Comparison of ENCODE assay signal across 11 cellular contexts in the genomic region with DNA sequence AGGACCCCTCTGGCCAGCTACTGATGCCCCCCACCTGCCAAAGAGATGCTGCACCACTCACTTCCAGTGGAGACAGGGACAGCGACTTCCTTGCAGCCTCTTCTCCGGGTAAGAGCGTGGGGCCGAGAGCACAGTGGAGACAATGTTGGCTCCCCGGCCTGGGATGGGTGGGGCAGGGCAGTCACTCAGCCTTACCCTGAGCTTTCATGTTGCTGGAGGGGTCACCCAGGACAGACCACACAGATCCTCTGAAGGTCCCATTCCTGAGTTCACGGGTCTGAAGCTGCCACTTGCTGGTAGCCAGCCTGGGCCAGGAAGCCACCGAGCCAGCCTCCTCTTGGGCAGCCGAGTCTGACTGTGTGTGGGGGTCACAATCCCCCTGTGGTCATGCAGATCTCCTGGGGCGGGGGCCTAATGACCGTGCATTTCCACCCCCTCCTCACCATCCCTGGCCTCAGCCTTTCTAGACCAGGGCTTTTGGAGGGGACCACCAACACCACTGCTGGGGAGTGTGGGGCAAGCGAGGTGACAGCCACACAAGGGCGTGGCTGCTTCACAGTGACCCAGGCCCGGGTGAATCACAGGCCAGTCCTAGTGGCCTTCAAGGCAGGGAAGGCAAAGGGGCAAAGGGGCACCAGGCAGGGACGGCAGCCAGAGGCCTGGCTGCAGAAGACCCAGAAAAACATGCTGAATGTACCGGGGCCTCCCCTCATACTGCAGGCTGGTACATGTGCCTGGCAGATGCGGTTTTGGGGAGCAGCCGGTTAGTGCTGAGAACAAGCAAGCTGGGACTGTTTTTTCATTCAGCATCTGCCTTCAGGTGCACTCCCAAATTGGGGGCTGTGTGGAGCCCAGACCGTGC. TPM values are rescaled to one million over a fixed set of nuclear protein-coding genes. Genes with fewer than 3 reads are reported as not detected.
DNase-seq lines count a peak whose midpoint lies in the region; TF ChIP-seq lines count a peak whose summit lies in the region.
"Had no signal": no experiment of that assay in that cellular context is flagged by ENCODE, and none has a peak within 500 bp of the region (broad histone marks: within the 10 kb centered on the region; RNA-seq: fewer than 3 reads in every experiment).

No MANE protein-coding gene starts in this region.

- H3K4me3 ChIP-seq in fibroblast of lung (replicated peaks in 1 of 4; ENCODE audit: control extremely low read depth in 1 of 4, insufficient read depth in 1 of 4, low read depth in 3 of 4, low read length in 4 of 4) (no peak overlapping the region), osteoblast (ENCODE audit: insufficient read depth, low read length) (no peak overlapping the region), uterus (no peak overlapping the region)

- CTCF ChIA-PET in activated naive CD4-positive, alpha-beta T cell treated with anti-CD3 and anti-CD28 coated beads, Interleukin-2, amount 10 ng/mL, durations not matched to agents 7 days and 5 days (lab: Charles Lee): interaction anchor here (0.8 to 10.5 kb wide), 14 partner anchors 9 to 162 kb away, joined by 3 to 123 read pairs (median 4); partner anchors contain the start of genes DNAAF1, HSDL1, MBTPS1 and SLC38A8
- CTCF ChIA-PET in Calu3 (lab: Charles Lee): interaction anchor here (1.0 to 2.2 kb wide), 3 partner anchors 11 to 92 kb away, joined by 5 to 9 read pairs (median 6); partner anchors contain the start of gene TAF1C

- no peak for DNase-seq in activated naive CD4-positive, alpha-beta T cell treated with anti-CD3 and anti-CD28 coated beads, Interleukin-2, amount 10 ng/mL, durations not matched to agents 7 days and 5 days
- DNase-seq in activated naive CD4-positive, alpha-beta T cell treated with Interleukin-2 at 50 U/mL for 16 hours: no peak
- no peak for DNase-seq in fibroblast of lung (ENCODE audit: low read depth in 2 of 2)
- peak; percentile 49 for DNase-seq in osteoblast (ENCODE audit: insufficient read length, low spot score, missing footprints)
- no peak for DNase-seq in uterus
- DNase-seq in NCI-H526 treated with DMSO at 0.1 percent for 48 hours (lab: John Stamatoyannopoulos, UW): no peak
- DNase-seq in activated CD4-positive, alpha-beta T cell treated with anti-CD3 and anti-CD28 coated beads for 4 hours: no peak
- DNase-seq in Calu3: no peak
- DNase-seq: activated naive CD8-positive, alpha-beta T cell treated with anti-CD3 and anti-CD28 coated beads for 36 hours; NCI-H146 had no signal

- TF ChIP-seq CTCF in fibroblast of lung (conservative IDR thresholded peaks at IDR 0.05 in 1 of 2, IDR thresholded peaks at IDR 0.05 in 1 of 2; ENCODE audit: low read depth in 1 of 2, low read length in 2 of 2) (no peak), osteoblast (IDR thresholded peaks at IDR 0.05; ENCODE audit: extremely low read depth, low read depth, low read length) (no peak), uterus (IDR thresholded peaks at IDR 0.05) (no peak), Calu3 (IDR thresholded peaks at IDR 0.05; ENCODE audit: unreplicated experiment) (no peak)

- no peak overlapping the region for H3K4me3 Mint-ChIP-seq in activated naive CD4-positive, alpha-beta T cell treated with anti-CD3 and anti-CD28 coated beads, Interleukin-2, amount 10 ng/mL, durations not matched to agents 7 days and 5 days
- no peak overlapping the region for H3K4me3 Mint-ChIP-seq in Calu3 (ENCODE audit: low read depth, unreplicated experiment)
- H3K4me3 Mint-ChIP-seq: activated naive CD8-positive, alpha-beta T cell treated with anti-CD3 and anti-CD28 coated beads for 36 hours had no signal

- no peaks in the 10 kb centered on the region for H3K4me1 Mint-ChIP-seq in activated naive CD4-positive, alpha-beta T cell treated with anti-CD3 and anti-CD28 coated beads, Interleukin-2, amount 10 ng/mL, durations not matched to agents 7 days and 5 days
- peaks cover 9% of the 10 kb centered on the region for H3K4me1 Mint-ChIP-seq in Calu3 (ENCODE audit: low read depth, unreplicated experiment)

- peak overlapping the region; percentile 24 for H3K27ac Mint-ChIP-seq in activated naive CD4-positive, alpha-beta T cell treated with anti-CD3 and anti-CD28 coated beads, Interleukin-2, amount 10 ng/mL, durations not matched to agents 7 days and 5 days
- no peak overlapping the region for H3K27ac Mint-ChIP-seq in Calu3 (ENCODE audit: unreplicated experiment)

- H3K36me3 ChIP-seq in fibroblast of lung (ENCODE audit: control insufficient read depth, insufficient read depth, low read length) (peaks cover 15% of the 10 kb centered on the region), osteoblast (ENCODE audit: insufficient read depth, low read length) (peaks cover 12% of the 10 kb centered on the region), uterus (no peaks in the 10 kb centered on the region)

- H3K27me3 ChIP-seq in fibroblast of lung (ENCODE audit: control insufficient read depth, insufficient read depth, low read length) (no peaks in the 10 kb centered on the region), osteoblast (ENCODE audit: insufficient read depth, low read length) (no peaks in the 10 kb centered on the region), uterus (no peaks in the 10 kb centered on the region)

- no peaks in the 10 kb centered on the region for H3K9me3 Mint-ChIP-seq in activated naive CD4-positive, alpha-beta T cell treated with anti-CD3 and anti-CD28 coated beads, Interleukin-2, amount 10 ng/mL, durations not matched to agents 7 days and 5 days
- no peaks in the 10 kb centered on the region for H3K9me3 Mint-ChIP-seq in Calu3 (ENCODE audit: low read depth, unreplicated experiment)
- H3K9me3 Mint-ChIP-seq: activated naive CD8-positive, alpha-beta T cell treated with anti-CD3 and anti-CD28 coated beads for 36 hours had no signal

- H3K36me3 Mint-ChIP-seq in activated naive CD4-positive, alpha-beta T cell treated with anti-CD3 and anti-CD28 coated beads, Interleukin-2, amount 10 ng/mL, durations not matched to agents 7 days and 5 days: peaks cover 4% of the 10 kb centered on the region
- H3K36me3 Mint-ChIP-seq in Calu3 (ENCODE audit: insufficient read depth, unreplicated experiment): peaks cover 30% of the 10 kb centered on the region
- H3K36me3 Mint-ChIP-seq: activated naive CD8-positive, alpha-beta T cell treated with anti-CD3 and anti-CD28 coated beads for 36 hours had no signal

- no peaks in the 10 kb centered on the region for H3K9me3 ChIP-seq in fibroblast of lung (ENCODE audit: control insufficient read depth, insufficient read depth, low read depth, low read length)
- H3K9me3 ChIP-seq in osteoblast (ENCODE audit: low read depth, low read length): no peaks in the 10 kb centered on the region
- no peaks in the 10 kb centered on the region for H3K9me3 ChIP-seq in uterus

- H3K4me1 ChIP-seq in fibroblast of lung (ENCODE audit: control insufficient read depth, extremely low read depth, insufficient read depth, low read length) (peaks cover 27% of the 10 kb centered on the region), osteoblast (ENCODE audit: insufficient read depth, low read length) (peaks cover 23% of the 10 kb centered on the region), uterus (peaks cover 0 to 15% of the 10 kb centered on the region in 2 donors)

- H3K27ac ChIP-seq in fibroblast of lung (ENCODE audit: insufficient read depth, low read length) (peak overlapping the region; percentile 61), osteoblast (ENCODE audit: low read depth, low read length) (peak overlapping the region; percentile 48), uterus (peak overlapping the region; percentile 78 to 89)

- H3K27me3 Mint-ChIP-seq in activated naive CD4-positive, alpha-beta T cell treated with anti-CD3 and anti-CD28 coated beads, Interleukin-2, amount 10 ng/mL, durations not matched to agents 7 days and 5 days: peaks cover 12% of the 10 kb centered on the region
- no peaks in the 10 kb centered on the region for H3K27me3 Mint-ChIP-seq in Calu3 (ENCODE audit: unreplicated experiment)
- H3K27me3 Mint-ChIP-seq: activated naive CD8-positive, alpha-beta T cell treated with anti-CD3 and anti-CD28 coated beads for 36 hours had no signal

- H4K20me1 ChIP-seq in fibroblast of lung (ENCODE audit: control insufficient read depth, extremely low read depth, insufficient read depth, low read length) (no peaks in the 10 kb centered on the region), osteoblast (ENCODE audit: insufficient read depth, low read length) (peaks cover 9% of the 10 kb centered on the region)

- H3K4me2 ChIP-seq in fibroblast of lung (ENCODE audit: extremely low read depth, insufficient read depth, low read length) (peak overlapping the region; percentile 82), osteoblast (ENCODE audit: insufficient read depth, low read length) (peak overlapping the region; percentile 45)

- intact Hi-C loops in uterus (cut with DNase I; ENCODE audit: low total_unique reads): no loop called here
- intact Hi-C loops in Calu3 (cut with micrococcal nuclease; ENCODE audit: unreplicated experiment): loop anchor here (10.0 kb wide), 1 partner anchor 222 kb away; the partner anchor contains the start of gene OSGIN1

- no TSS peak for BruUV-seq in Calu3 (replicated peaks; lab: Mats Ljungman, UMichigan)

- H2AFZ ChIP-seq in fibroblast of lung (ENCODE audit: low read length) (no peak overlapping the region), osteoblast (ENCODE audit: low read length) (no peak overlapping the region)

- H3K79me2 ChIP-seq in fibroblast of lung (ENCODE audit: control insufficient read depth, insufficient read depth, low read length) (no peaks in the 10 kb centered on the region), osteoblast (ENCODE audit: insufficient read depth, low read length) (no peaks in the 10 kb centered on the region)

- TF ChIP-seq POLR2A in uterus (IDR thresholded peaks at IDR 0.05): no peak

- H3K9ac ChIP-seq in fibroblast of lung (ENCODE audit: insufficient read depth, low read length): no peak overlapping the region

RNA-seq across cellular contexts. Expression of gene TAF1C, which starts 10.4 kb away (rescaled TPM):
- total RNA-seq in fibroblast of lung (9.8 and 12.9 TPM in 2 replicates), osteoblast (19.5 and 20.6 TPM in 2 replicates), uterus (100 to 1,000 TPM in 2 of 4 donors, 10 to 100 TPM in 2; 36.7 to 210 (median 76.3) TPM), Calu3 (2022) (77.4 and 78.5 TPM in 2 replicates)
- polyA plus RNA-seq in fibroblast of lung: 9.3 and 15.9 TPM in 2 replicates
- 15.1 and 18.8 TPM in 2 replicates for polyA plus RNA-seq in fibroblast of lung (2012)
- polyA minus RNA-seq in fibroblast of lung (ENCODE audit: low replicate concordance): 14.1 and 20.1 TPM in 2 replicates

RNA-seq across cellular contexts. Expression of gene ADAD2, which starts 14.5 kb away (rescaled TPM):
- total RNA-seq in fibroblast of lung: not detected in 2 replicates
- not detected in 2 replicates for polyA plus RNA-seq in fibroblast of lung
- not detected in 2 replicates for polyA plus RNA-seq in fibroblast of lung (2012)
- not detected in 2 replicates for polyA minus RNA-seq in fibroblast of lung (ENCODE audit: low replicate concordance)
- total RNA-seq in osteoblast: under 0.01 TPM in 1 of 2 replicates, not detected in the other
- 1 to 10 TPM in 1 of 4 donors, under 1 TPM in 2, not detected in 1; 0.21 to 1.0 (median 0.88) TPM for total RNA-seq in uterus
- total RNA-seq in Calu3 (2022): not detected in 2 replicates
- total RNA-seq: mesenteric fat pad had no signal

RNA-seq across cellular contexts. Expression of gene DNAAF1, which starts 31.3 kb away (rescaled TPM):
- total RNA-seq in fibroblast of lung: not detected in 2 replicates
- polyA plus RNA-seq in fibroblast of lung: not detected in 2 replicates
- 0.05 TPM in 1 of 2 replicates, not detected in the other for polyA plus RNA-seq in fibroblast of lung (2012)
- polyA minus RNA-seq in fibroblast of lung (ENCODE audit: low replicate concordance): not detected in 2 replicates
- total RNA-seq in osteoblast: 0.29 and 0.36 TPM in 2 replicates
- 1 to 10 TPM in 3 of 4 donors, under 1 TPM in 1; 0.77 to 8.2 (median 2.7) TPM for total RNA-seq in uterus
- 0.32 TPM in 1 of 2 replicates, not detected in the other for total RNA-seq in Calu3 (2022)
- total RNA-seq: mesenteric fat pad had no signal

RNA-seq across cellular contexts. Expression of gene HSDL1, which starts 31.4 kb away (rescaled TPM):
- total RNA-seq in fibroblast of lung: 21.8 and 24.8 TPM in 2 replicates
- polyA plus RNA-seq in fibroblast of lung: 18.3 and 23.6 TPM in 2 replicates
- 10.5 and 12.6 TPM in 2 replicates for polyA plus RNA-seq in fibroblast of lung (2012)
- 6.0 and 10.2 TPM in 2 replicates for polyA minus RNA-seq in fibroblast of lung (ENCODE audit: low replicate concordance)
- total RNA-seq in osteoblast: 18.1 and 18.9 TPM in 2 replicates
- 10 to 100 TPM; 10.5 to 46.4 (median 22.3) TPM for total RNA-seq in uterus
- total RNA-seq in Calu3 (2022): 20.8 and 23.0 TPM in 2 replicates

RNA-seq across cellular contexts. Expression of gene MBTPS1, which starts 59.7 kb away (rescaled TPM):
- total RNA-seq in fibroblast of lung (96.0 and 109 TPM in 2 replicates), osteoblast (114 and 133 TPM in 2 replicates), uterus (100 to 1,000 TPM in 3 of 4 donors, 10 to 100 TPM in 1; 63.0 to 162 (median 112) TPM), Calu3 (2022) (116 and 130 TPM in 2 replicates)
- polyA plus RNA-seq in fibroblast of lung: 65.9 and 80.3 TPM in 2 replicates
- polyA plus RNA-seq in fibroblast of lung (2012): 62.3 and 82.6 TPM in 2 replicates
- 96.5 and 98.7 TPM in 2 replicates for polyA minus RNA-seq in fibroblast of lung (ENCODE audit: low replicate concordance)
